In the genomic region with DNA sequence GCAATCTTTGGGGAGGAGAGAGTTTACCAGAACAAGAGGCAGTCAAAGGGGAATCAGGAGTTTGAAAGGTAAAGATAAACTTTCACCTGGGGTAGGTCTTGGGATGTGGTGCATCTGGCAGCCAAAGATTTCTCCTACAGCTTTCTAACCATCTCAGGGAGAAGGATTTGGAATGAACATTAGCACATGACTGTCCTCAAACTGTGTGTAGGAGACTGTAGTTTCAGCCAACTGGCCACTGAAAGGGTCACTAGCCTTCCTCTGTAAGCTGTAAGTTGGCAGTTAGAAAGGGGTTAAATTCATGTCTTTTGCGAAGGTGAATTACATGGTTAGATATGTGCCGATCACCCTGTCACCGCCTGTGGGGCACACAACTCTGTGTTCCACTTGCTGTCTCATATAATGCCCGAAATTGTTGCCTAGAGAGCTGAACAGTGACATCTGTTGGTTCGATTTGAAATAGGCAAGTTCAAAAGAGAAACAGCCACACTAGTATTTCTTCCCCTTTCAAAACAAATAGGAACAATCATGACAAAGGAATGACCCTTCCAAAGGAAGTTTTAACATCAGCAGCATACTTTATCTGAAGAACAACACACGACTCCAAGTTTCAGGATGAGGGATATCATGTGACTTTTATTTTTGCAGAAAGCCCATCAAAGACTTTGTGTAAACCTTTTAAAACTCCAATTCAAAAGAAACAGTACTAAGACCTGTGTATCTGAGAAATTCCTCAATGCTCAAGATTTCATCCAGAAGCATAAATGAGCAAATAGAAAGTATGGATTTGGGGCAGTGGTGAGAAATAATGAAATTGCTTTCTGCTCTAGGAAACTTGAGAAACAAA, we compare ENCODE assay signal across 8 cellular contexts. TPM values are rescaled to one million over a fixed set of nuclear protein-coding genes. Genes with fewer than 3 reads are reported as not detected.
DNase-seq lines count a peak whose midpoint lies in the region; ATAC-seq and TF ChIP-seq lines count a peak whose summit lies in the region.

No MANE protein-coding gene starts in this region.

- H3K27ac Mint-ChIP-seq in T-cell, result peak overlapping the region in 1 of 2 donors; percentile 9

- H3K36me3 Mint-ChIP-seq in T-cell, result no peaks in the 10 kb centered on the region

- no peak for TF ChIP-seq POLR2A in GM18505 (IDR thresholded peaks at IDR 0.05; ENCODE audit: borderline replicate concordance, extremely low read depth, insufficient read depth, insufficient read length)

- H3K4me3 Mint-ChIP-seq in T-cell, result no peak overlapping the region

- TF ChIP-seq CTCF in AG09309 (IDR thresholded peaks at IDR 0.05; ENCODE audit: control insufficient read depth, insufficient read depth, low read depth, low read length, missing control alignments), result peak; percentile 67

- POLR2A ChIA-PET in T-cell (lab: Charles Lee), result no interaction called here

- ATAC-seq in GM18505 (IDR thresholded peaks at IDR 0.05; ENCODE audit: unreplicated experiment), result peak; percentile 89
- peak; percentile 91 for ATAC-seq in HG02870 (IDR thresholded peaks at IDR 0.05; ENCODE audit: unreplicated experiment)
- peak; percentile 65 to 77 (median 74) for ATAC-seq in T-cell (replicated peaks in 1 of 4)

- CTCF ChIA-PET in T-cell (lab: Charles Lee), result interaction anchor here (0.6 to 4.2 kb wide), 16 partner anchors 8 to 728 kb away, joined by 3 to 34 read pairs (median 6); no protein-coding TSS in a partner anchor

- H3K9me3 Mint-ChIP-seq in T-cell, result no peaks in the 10 kb centered on the region

- no peak overlapping the region for H3K4me3 ChIP-seq in AG09309 (ENCODE audit: control insufficient read depth, low read depth, low read length)

- DNase-seq in AG09309 (ENCODE audit: low read depth) (peak; percentile 28), NCI-H1417 (lab: John Stamatoyannopoulos, UW) (peak; percentile 15 to 78 (median 44)), T-cell (peak in 21 of 34 experiments; percentile 0 to 24 (median 7)), cerebellar cortex (ENCODE audit: low spot score) (peak; percentile 74), left kidney (ENCODE audit: low read depth, low spot score) (peak; percentile 83)
- DNase-seq in stimulated activated CD8-positive, alpha-beta memory T cell treated with anti-CD3 and anti-CD28 coated beads, Interleukin-4, amount 100 ng/mL, for 48 hours, result peak; percentile 29

- H3K4me1 Mint-ChIP-seq in T-cell, result peaks cover 8% of the 10 kb centered on the region in 3 donors

- peaks cover 1 to 6% of the 10 kb centered on the region in 2 donors for H3K27me3 Mint-ChIP-seq in T-cell

RNA-seq across cellular contexts. Expression of gene OPN5, which starts 1.1 kb away (rescaled TPM):
- not detected for total RNA-seq in T-cell

Comparison
In these comparisons a context has a peak if more than half of its experiments do, and no peak if none do; other contexts are left out.
1. DNase-seq: peak in every context shown above with its lines; median percentile 83 in left kidney; 74 in cerebellar cortex; 44 in NCI-H1417; 29 in stimulated activated CD8-positive, alpha-beta memory T cell treated with anti-CD3 and anti-CD28 coated beads, Interleukin-4, amount 100 ng/mL, for 48 hours; 28 in AG09309; 7 in T-cell.